1 cellular context compared by ENCODE assay signal in genomic region chr14:67187210-67187609, GRCh38.
TF ChIP-seq lines count a peak whose summit lies in the region.

No MANE protein-coding gene starts in this region.

TF ChIP-seq in K562, 482 proteins besides CTCF, POLR2A, EP300 and RAD21 (continued from another document):
- TF ChIP-seq AFF4 (CRISPR knock-in tag; IDR thresholded peaks at IDR 0.05) (no peak), JUN (IDR thresholded peaks at IDR 0.05; ENCODE audit: borderline replicate concordance, low read depth, low read length) (peak; percentile 90), JUN (CRISPR knock-in tag; IDR thresholded peaks at IDR 0.05; ENCODE audit: borderline replicate concordance) (no peak), ZNF12 (CRISPR knock-in tag; IDR thresholded peaks at IDR 0.05) (no peak), ZNF717 (CRISPR knock-in tag; IDR thresholded peaks at IDR 0.05) (no peak), HIVEP1 (CRISPR knock-in tag; IDR thresholded peaks at IDR 0.05) (no peak), KAT2B (IDR thresholded peaks at IDR 0.05; ENCODE audit: low read depth, low read length) (no peak), ZNF384 (IDR thresholded peaks at IDR 0.05; ENCODE audit: low read depth, low read length) (no peak), HNRNPH1 (optimal IDR thresholded peaks at IDR 0.05; ENCODE audit: low read depth, low read length) (no peak), CREM (IDR thresholded peaks at IDR 0.05; ENCODE audit: low read depth) (no peak), GMEB1 (CRISPR knock-in tag; IDR thresholded peaks at IDR 0.05) (no peak), HDAC8 (tag; IDR thresholded peaks at IDR 0.05) (no peak), RBM15 (IDR thresholded peaks at IDR 0.05; ENCODE audit: insufficient read depth, low read length) (no peak), PATZ1 (CRISPR knock-in tag; IDR thresholded peaks at IDR 0.05; ENCODE audit: borderline replicate concordance) (no peak), YBX1 (IDR thresholded peaks at IDR 0.05) (no peak), ZNF785 (CRISPR knock-in tag; IDR thresholded peaks at IDR 0.05) (no peak), EZH2 (IDR thresholded peaks at IDR 0.05; ENCODE audit: borderline replicate concordance, low read depth, low read length) (no peak), SOX6 (IDR thresholded peaks at IDR 0.05) (no peak), TAF9B (IDR thresholded peaks at IDR 0.05; ENCODE audit: partially characterized antibody) (no peak), SAFB2 (IDR thresholded peaks at IDR 0.05; ENCODE audit: borderline replicate concordance, low read depth, low read length, severe bottlenecking) (no peak)
- TF ChIP-seq, protein P1, sequence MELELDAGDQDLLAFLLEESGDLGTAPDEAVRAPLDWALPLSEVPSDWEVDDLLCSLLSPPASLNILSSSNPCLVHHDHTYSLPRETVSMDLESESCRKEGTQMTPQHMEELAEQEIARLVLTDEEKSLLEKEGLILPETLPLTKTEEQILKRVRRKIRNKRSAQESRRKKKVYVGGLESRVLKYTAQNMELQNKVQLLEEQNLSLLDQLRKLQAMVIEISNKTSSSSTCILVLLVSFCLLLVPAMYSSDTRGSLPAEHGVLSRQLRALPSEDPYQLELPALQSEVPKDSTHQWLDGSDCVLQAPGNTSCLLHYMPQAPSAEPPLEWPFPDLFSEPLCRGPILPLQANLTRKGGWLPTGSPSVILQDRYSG (tag; conservative IDR thresholded peaks at IDR 0.05; ENCODE audit: low read depth): no peak
